Comparison of ENCODE assay signal across 8 cellular contexts in the genomic region with DNA sequence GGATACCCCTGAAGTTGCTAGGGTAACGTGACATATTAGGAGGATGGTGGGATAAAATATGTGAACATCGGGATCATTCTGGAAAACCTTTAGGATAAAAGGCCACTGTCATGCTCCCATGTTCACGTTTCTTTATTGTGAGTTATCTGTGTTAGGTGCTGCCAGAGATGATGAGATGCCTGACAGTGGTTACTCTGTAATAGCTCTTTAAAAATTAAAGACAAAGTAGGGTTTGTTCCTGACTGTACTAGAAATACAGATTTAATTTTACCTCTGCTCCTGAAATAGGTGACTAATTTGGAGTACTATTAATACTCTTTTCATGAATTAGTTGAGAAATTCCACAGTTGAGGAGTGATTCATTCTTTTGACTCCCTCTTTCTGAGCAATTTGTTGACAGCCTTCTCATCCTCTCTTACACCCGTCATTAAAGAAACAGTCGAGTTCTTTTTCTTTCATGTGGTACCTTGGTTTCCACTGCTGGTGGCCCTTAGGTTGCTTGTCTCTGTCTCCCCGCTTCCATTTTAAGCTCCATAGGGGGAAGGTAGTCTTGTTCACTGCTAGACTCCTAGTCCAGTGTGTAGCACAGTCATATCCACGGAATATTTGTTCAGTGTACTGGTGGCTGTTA. TPM values are rescaled to one million over a fixed set of nuclear protein-coding genes. Genes with fewer than 3 reads are reported as not detected.
A peak's percentile ranks its signal among the peaks of the same experiment; 100 is the strongest.
DNase-seq lines count a peak whose midpoint lies in the region; ATAC-seq and TF ChIP-seq lines count a peak whose summit lies in the region.

No MANE protein-coding gene starts in this region.

- H3K23ac ChIP-seq in H9 (ENCODE audit: insufficient read length, low read depth, low read length), result no peak overlapping the region

- H3K9me3 Mint-ChIP-seq in H9, result peaks cover 0 to 4% of the 10 kb centered on the region in 2 experiments; a peak in 2 of 5 replicates
- no peaks in the 10 kb centered on the region for H3K9me3 Mint-ChIP-seq in activated CD4-positive, alpha-beta memory T cell treated with anti-CD3 and anti-CD28 coated beads for 36 hours

- no peaks in the 10 kb centered on the region for H3K9me3 ChIP-seq in H9 (ENCODE audit: control insufficient read depth, low read depth, low read length)
- no peaks in the 10 kb centered on the region for H3K9me3 ChIP-seq in esophagus squamous epithelium
- H3K9me3 ChIP-seq in smooth muscle cell (replicated peaks; ENCODE audit: low read depth), result no peaks in the 10 kb centered on the region

- H3K79me1 ChIP-seq in H9 (ENCODE audit: insufficient read depth, low read depth, low read length, poor library complexity, severe bottlenecking), result peaks cover 4% of the 10 kb centered on the region

- H3K56ac ChIP-seq in H9 (ENCODE audit: insufficient read length, low read depth, low read length), result no peak overlapping the region

- H4K8ac ChIP-seq in H9 (replicated peaks; ENCODE audit: insufficient read length, low read depth, low read length), result no peak overlapping the region

- 0 out of 5 replicates have a peak overlapping the region, but pooled peaks of 1 of the 2 experiments have one; percentile 24 for H3K4me3 Mint-ChIP-seq in H9
- H3K4me3 Mint-ChIP-seq in activated CD4-positive, alpha-beta memory T cell treated with anti-CD3 and anti-CD28 coated beads for 36 hours, result peak overlapping the region; percentile 43

- peaks cover 5% of the 10 kb centered on the region; the same call in 1 of the 2 replicates for H3K79me2 ChIP-seq in H9 (ENCODE audit: insufficient read depth, low read length)
- peaks cover 12% of the 10 kb centered on the region for H3K79me2 ChIP-seq in smooth muscle cell (ENCODE audit: low read depth)

- no CpG with 5 or more reads among the region's 7 CpGs for WGBS in H9 (ENCODE audit: extremely low coverage, insufficient read length, low lambda C conversion rate)
- 51 to 53% methylated on average over 7 of the region's 7 CpGs for WGBS in esophagus squamous epithelium, 2 donors
- WGBS in smooth muscle cell (ENCODE audit: low lambda C conversion rate), result 62% methylated on average over 7 of the region's 7 CpGs

- CTCF ChIA-PET in activated CD4-positive, alpha-beta memory T cell treated with anti-CD3 and anti-CD28 coated beads for 36 hours (lab: Charles Lee), result interaction anchor here (0.5 to 10.2 kb wide), 16 partner anchors 9 to 146 kb away, joined by 3 to 103 read pairs (median 6); no protein-coding TSS in a partner anchor

- no peaks in the 10 kb centered on the region for H3K27me3 Mint-ChIP-seq in H9 (ENCODE audit: low read depth)
- H3K27me3 Mint-ChIP-seq in activated CD4-positive, alpha-beta memory T cell treated with anti-CD3 and anti-CD28 coated beads for 36 hours, result no peaks in the 10 kb centered on the region

- H3T11ph ChIP-seq in H9 (ENCODE audit: low read length), result no peak overlapping the region

- peak overlapping the region; percentile 87 to 98 (median 98) for H3K27ac Mint-ChIP-seq in H9
- H3K27ac Mint-ChIP-seq in activated CD4-positive, alpha-beta memory T cell treated with anti-CD3 and anti-CD28 coated beads for 36 hours, result peak overlapping the region; percentile 84

- peaks cover 34 to 73% (median 60%) of the 10 kb centered on the region in 3 experiments for H3K36me3 Mint-ChIP-seq in H9 (ENCODE audit: insufficient read depth in 1 of 3, low read depth in 3 of 3)
- peaks cover 44% of the 10 kb centered on the region for H3K36me3 Mint-ChIP-seq in activated CD4-positive, alpha-beta memory T cell treated with anti-CD3 and anti-CD28 coated beads for 36 hours

- TF ChIP-seq CTCF in H9 (conservative IDR thresholded peaks at IDR 0.05) (no peak), esophagus squamous epithelium (IDR thresholded peaks at IDR 0.05) (no peak), smooth muscle cell (IDR thresholded peaks at IDR 0.05; ENCODE audit: borderline replicate concordance, insufficient read depth, poor library complexity, severe bottlenecking) (no peak)

- H3K27me3 ChIP-seq in H9 (ENCODE audit: insufficient read depth, low read length) (no peaks in the 10 kb centered on the region), esophagus squamous epithelium (no peaks in the 10 kb centered on the region), smooth muscle cell (ENCODE audit: low read depth) (no peaks in the 10 kb centered on the region)

- no peaks in the 10 kb centered on the region for H3K23me2 ChIP-seq in H9 (ENCODE audit: insufficient read length, low read depth, low read length, poor library complexity, severe bottlenecking)

- H4K91ac ChIP-seq in H9 (ENCODE audit: insufficient read length, low read depth, low read length), result no peak overlapping the region

- no peak overlapping the region for H4K5ac ChIP-seq in H9 (ENCODE audit: insufficient read length, low read depth, low read length)

- no peak for ATAC-seq in GM19351 (IDR thresholded peaks at IDR 0.05; ENCODE audit: unreplicated experiment)
- ATAC-seq in HG03520 (IDR thresholded peaks at IDR 0.05; ENCODE audit: unreplicated experiment), result no peak

- peak overlapping the region; percentile 43 for H2BK12ac ChIP-seq in H9 (ENCODE audit: insufficient read length, low read depth, low read length)

- POLR2A ChIA-PET in activated CD4-positive, alpha-beta memory T cell treated with anti-CD3 and anti-CD28 coated beads for 36 hours (lab: Charles Lee), result interaction anchor here (0.7 to 3.4 kb wide), 15 partner anchors 9 to 85 kb away, joined by 3 to 22 read pairs (median 4); a partner anchor contains a TSS

- no peak overlapping the region for H2BK120ac ChIP-seq in H9 (ENCODE audit: low read depth, low read length, poor library complexity, severe bottlenecking)

- H3K4me3 ChIP-seq in esophagus squamous epithelium (peak overlapping the region in 1 of 4 donors; percentile 29), smooth muscle cell (no peak overlapping the region)

- H3K36me3 ChIP-seq in esophagus squamous epithelium, result peaks cover 0 to 52% (median 0%) of the 10 kb centered on the region in 3 donors
- H3K36me3 ChIP-seq in smooth muscle cell (ENCODE audit: low read depth), result no peaks in the 10 kb centered on the region

- H2BK15ac ChIP-seq in H9 (ENCODE audit: low read depth, low read length), result no peak overlapping the region

- H4K20me1 ChIP-seq in H9 (ENCODE audit: control insufficient read depth, insufficient read depth, insufficient read length) (no peaks in the 10 kb centered on the region), smooth muscle cell (ENCODE audit: low read depth) (peaks cover 23% of the 10 kb centered on the region)

- peaks cover 8% of the 10 kb centered on the region for H3K4me1 ChIP-seq in H9 (ENCODE audit: insufficient read depth, low read length)
- peaks cover 31 to 72% (median 44%) of the 10 kb centered on the region in 3 donors for H3K4me1 ChIP-seq in esophagus squamous epithelium
- H3K4me1 ChIP-seq in smooth muscle cell (ENCODE audit: low read depth), result peaks cover 19% of the 10 kb centered on the region

- H2AK5ac ChIP-seq in H9 (ENCODE audit: insufficient read length, low read length), result no peak overlapping the region

- peaks cover 12% of the 10 kb centered on the region for H3F3A ChIP-seq in smooth muscle cell (ENCODE audit: low read depth)

- H2BK20ac ChIP-seq in H9 (ENCODE audit: low read depth, low read length, poor library complexity, severe bottlenecking), result no peak overlapping the region

- TF ChIP-seq POLR2A in esophagus squamous epithelium (IDR thresholded peaks at IDR 0.05), result no peak

- DNase-seq in H9, result no peak
- peak; percentile 62 for DNase-seq in activated CD4-positive, alpha-beta memory T cell treated with anti-CD3 and anti-CD28 coated beads for 36 hours
- no peak for DNase-seq in esophagus squamous epithelium (lab: John Stamatoyannopoulos, UW)
- no peak for DNase-seq in smooth muscle cell (lab: John Stamatoyannopoulos, UW; ENCODE audit: unreplicated experiment)
- no peak for DNase-seq in COLO668 (lab: John Stamatoyannopoulos, UW; ENCODE audit: unreplicated experiment)
- no peak for DNase-seq in DMS79 (lab: John Stamatoyannopoulos, UW)

- H3K18ac ChIP-seq in H9 (ENCODE audit: insufficient read length, low read depth, low read length), result peak overlapping the region; percentile 49

- peak overlapping the region; percentile 32 for H2BK5ac ChIP-seq in H9 (ENCODE audit: insufficient read length, low read length)

- H3K9ac ChIP-seq in H9 (ENCODE audit: extremely low read depth, insufficient read length, low read length) (no peak overlapping the region), smooth muscle cell (ENCODE audit: low read depth) (no peak overlapping the region)

- H2AFZ ChIP-seq in H9 (ENCODE audit: low read length) (no peak overlapping the region), smooth muscle cell (ENCODE audit: low read depth) (no peak overlapping the region)

- H3K27ac ChIP-seq in H9 (ENCODE audit: insufficient read length, low read depth, low read length) (peak overlapping the region; percentile 86), esophagus squamous epithelium (peak overlapping the region; percentile 75 to 88 (median 84)), smooth muscle cell (ENCODE audit: low read depth) (peak overlapping the region; percentile 38)

- intact Hi-C loops in activated CD4-positive, alpha-beta memory T cell treated with anti-CD3 and anti-CD28 coated beads for 36 hours (cut with micrococcal nuclease), result loop anchor here (1.0 to 2.0 kb wide), 4 partner anchors 13 to 68 kb away; no protein-coding TSS in a partner anchor
- intact Hi-C loops in esophagus squamous epithelium (cut with DNase I), result no loop called here

- H3K4me2 ChIP-seq in H9 (ENCODE audit: insufficient read depth, insufficient read length, low read length) (no peak overlapping the region), smooth muscle cell (no peak overlapping the region)

- no peak overlapping the region for H3K4ac ChIP-seq in H9 (ENCODE audit: low read depth, low read length)

- peaks cover 36 to 39% of the 10 kb centered on the region in 2 experiments for H3K4me1 Mint-ChIP-seq in H9
- H3K4me1 Mint-ChIP-seq in activated CD4-positive, alpha-beta memory T cell treated with anti-CD3 and anti-CD28 coated beads for 36 hours (ENCODE audit: low read depth), result peaks cover 57% of the 10 kb centered on the region

- H3K14ac ChIP-seq in H9 (ENCODE audit: insufficient read depth, low read length), result no peak overlapping the region

RNA-seq across cellular contexts. Expression of a gene that starts 28.4 kb away (rescaled TPM):
- 232 and 234 TPM in 2 replicates for total RNA-seq in H9 (2021)
- 100 to 1,000 TPM; 154 to 157 TPM for total RNA-seq in activated CD4-positive, alpha-beta memory T cell treated with anti-CD3 and anti-CD28 coated beads for 36 hours
- total RNA-seq in esophagus squamous epithelium, result 10 to 100 TPM; 31.8 to 73.5 (median 62.1) TPM
- total RNA-seq in smooth muscle cell, result 65.9 and 67.4 TPM in 2 replicates
- 70.8 and 89.4 TPM in 2 replicates for polyA plus RNA-seq in smooth muscle cell

RNA-seq across cellular contexts. Expression of a gene that starts 45.4 kb away (rescaled TPM):
- total RNA-seq in H9 (2021) (105 and 109 TPM in 2 replicates), esophagus squamous epithelium (10 to 100 TPM; 16.4 to 26.2 (median 20.1) TPM), smooth muscle cell (6.6 and 9.3 TPM in 2 replicates)
- total RNA-seq in activated CD4-positive, alpha-beta memory T cell treated with anti-CD3 and anti-CD28 coated beads for 36 hours, result 10 to 100 TPM; 77.1 to 78.6 TPM
- polyA plus RNA-seq in smooth muscle cell, result 1.9 and 3.5 TPM in 2 replicates
